ENCODE assay signal across 26 cellular contexts in the genomic region with DNA sequence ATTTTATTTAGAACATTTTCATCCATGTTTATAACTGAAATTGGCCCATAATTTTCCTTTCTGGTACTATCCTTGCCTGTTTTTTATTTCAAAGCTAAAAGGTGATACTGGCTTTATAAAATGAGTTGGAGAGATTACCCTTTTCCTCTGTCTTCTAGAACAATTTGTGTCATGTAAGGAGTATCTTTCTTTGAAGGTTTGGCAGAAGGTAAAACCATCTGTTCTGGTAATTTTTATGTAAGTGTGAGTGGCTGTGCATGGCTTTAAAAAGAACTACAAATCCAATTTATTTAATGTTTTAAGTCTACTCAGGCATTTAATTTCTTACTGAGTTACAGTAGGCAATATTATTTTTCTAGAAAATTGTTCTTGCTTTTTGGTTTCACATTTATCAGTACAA. TPM values are rescaled to one million over a fixed set of nuclear protein-coding genes. Genes with fewer than 3 reads are reported as not detected.
A peak's percentile ranks its signal among the peaks of the same experiment; 100 is the strongest.
DNase-seq lines count a peak whose midpoint lies in the region; ATAC-seq lines count a peak whose summit lies in the region.
"Had no signal": no experiment of that assay in that cellular context is flagged by ENCODE, and none has a peak within 500 bp of the region (broad histone marks: within the 10 kb centered on the region; RNA-seq: fewer than 3 reads in every experiment).

No MANE protein-coding gene starts in this region.

- intact Hi-C loops in activated T-helper 1 cell treated with anti-CD3 and anti-CD28 coated beads, Interleukin-12 subunit alpha, Interleukin-12 subunit beta, Interleukin-2, Interleukin-4 antibody, amounts not matched to agents 30 ng/mL and 10 ng/mL and 1 ng/mL, durations not matched to agents 14 hours and 24 hours and 36 hours (cut with micrococcal nuclease) = no loop called here

- in situ Hi-C loops in G401 (cut with HindIII; ENCODE audit: low sequenced_read_pairs) = no loop called here

- H3K4me3 Mint-ChIP-seq in activated T-helper 1 cell treated with anti-CD3 and anti-CD28 coated beads, Interleukin-12 subunit alpha, Interleukin-12 subunit beta, Interleukin-2, Interleukin-4 antibody, amounts not matched to agents 30 ng/mL and 10 ng/mL and 1 ng/mL, durations not matched to agents 14 hours and 24 hours and 36 hours = no peak overlapping the region
- H3K4me3 Mint-ChIP-seq in stimulated activated naive CD8-positive, alpha-beta T cell treated with anti-CD3 and anti-CD28 coated beads, Interleukin-15, amount 100 ng/mL, for 72 hours = no peak overlapping the region
- H3K4me3 Mint-ChIP-seq: H9 had no signal

- H3K9me3 Mint-ChIP-seq in activated T-helper 1 cell treated with anti-CD3 and anti-CD28 coated beads, Interleukin-12 subunit alpha, Interleukin-12 subunit beta, Interleukin-2, Interleukin-4 antibody, amounts not matched to agents 30 ng/mL and 10 ng/mL and 1 ng/mL, durations not matched to agents 14 hours and 24 hours and 36 hours = no peaks in the 10 kb centered on the region
- peaks cover 7 to 14% of the 10 kb centered on the region in 2 donors for H3K9me3 Mint-ChIP-seq in stimulated activated naive CD8-positive, alpha-beta T cell treated with anti-CD3 and anti-CD28 coated beads, Interleukin-15, amount 100 ng/mL, for 72 hours

- peak; percentile 95 for DNase-seq in G401 (ENCODE audit: low spot score)
- peak; percentile 55 for DNase-seq in NCI-H82 (lab: John Stamatoyannopoulos, UW)
- DNase-seq in cerebellar cortex (ENCODE audit: low spot score) = peak; percentile 94
- peak; percentile 64 for DNase-seq in superior temporal gyrus (ENCODE audit: extremely low spot score)
- no peak for DNase-seq in cortex of kidney (lab: John Stamatoyannopoulos, UW)
- no peak for DNase-seq in activated T-helper 1 cell treated with anti-CD3 and anti-CD28 coated beads, Interleukin-12 subunit alpha, Interleukin-12 subunit beta, Interleukin-2, Interleukin-4 antibody, amounts not matched to agents 30 ng/mL and 10 ng/mL and 1 ng/mL, durations not matched to agents 14 hours and 24 hours and 36 hours (ENCODE audit: low spot score)
- no peak for DNase-seq in stimulated activated naive CD8-positive, alpha-beta T cell treated with anti-CD3 and anti-CD28 coated beads, Interleukin-15, amount 100 ng/mL, for 72 hours
- DNase-seq: DMS53; GM23248; H9; Kasumi-1; MV-4-11; NCI-H1105; NCI-H1436 treated with DMSO at 0.1 percent for 48 hours; NCI-H187 treated with DMSO at 0.1 percent for 48 hours; NCI-H2107; NCI-H748 treated with DMSO at 0.1 percent for 48 hours; NK-92 treated with Interleukin-12 subunit alpha and Interleukin-12 subunit beta, amount 100 ng/mL, for 24 hours; PC-3 had no signal

- H3K27me3 Mint-ChIP-seq in activated T-helper 1 cell treated with anti-CD3 and anti-CD28 coated beads, Interleukin-12 subunit alpha, Interleukin-12 subunit beta, Interleukin-2, Interleukin-4 antibody, amounts not matched to agents 30 ng/mL and 10 ng/mL and 1 ng/mL, durations not matched to agents 14 hours and 24 hours and 36 hours (ENCODE audit: insufficient read depth) = peaks cover 3% of the 10 kb centered on the region
- peaks cover 28% of the 10 kb centered on the region for H3K27me3 Mint-ChIP-seq in stimulated activated naive CD8-positive, alpha-beta T cell treated with anti-CD3 and anti-CD28 coated beads, Interleukin-15, amount 100 ng/mL, for 72 hours

- H3K36me3 Mint-ChIP-seq in activated T-helper 1 cell treated with anti-CD3 and anti-CD28 coated beads, Interleukin-12 subunit alpha, Interleukin-12 subunit beta, Interleukin-2, Interleukin-4 antibody, amounts not matched to agents 30 ng/mL and 10 ng/mL and 1 ng/mL, durations not matched to agents 14 hours and 24 hours and 36 hours (ENCODE audit: low read depth) = no peaks in the 10 kb centered on the region

- H3K27ac Mint-ChIP-seq in activated T-helper 1 cell treated with anti-CD3 and anti-CD28 coated beads, Interleukin-12 subunit alpha, Interleukin-12 subunit beta, Interleukin-2, Interleukin-4 antibody, amounts not matched to agents 30 ng/mL and 10 ng/mL and 1 ng/mL, durations not matched to agents 14 hours and 24 hours and 36 hours = no peak overlapping the region
- no peak overlapping the region for H3K27ac Mint-ChIP-seq in stimulated activated naive CD8-positive, alpha-beta T cell treated with anti-CD3 and anti-CD28 coated beads, Interleukin-15, amount 100 ng/mL, for 72 hours
- H3K27ac Mint-ChIP-seq: H9 had no signal

- no peak for ATAC-seq in stimulated activated naive CD8-positive, alpha-beta T cell treated with anti-CD3 and anti-CD28 coated beads, Interleukin-15, amount 100 ng/mL, for 72 hours
- ATAC-seq: HepG2, PC-3, SK-N-SH treated with all-trans-retinoic acid at 6 μM for 48 hours had no signal

- no peaks in the 10 kb centered on the region for H3K4me1 Mint-ChIP-seq in activated T-helper 1 cell treated with anti-CD3 and anti-CD28 coated beads, Interleukin-12 subunit alpha, Interleukin-12 subunit beta, Interleukin-2, Interleukin-4 antibody, amounts not matched to agents 30 ng/mL and 10 ng/mL and 1 ng/mL, durations not matched to agents 14 hours and 24 hours and 36 hours (ENCODE audit: low read depth)
- H3K4me1 Mint-ChIP-seq in stimulated activated naive CD8-positive, alpha-beta T cell treated with anti-CD3 and anti-CD28 coated beads, Interleukin-15, amount 100 ng/mL, for 72 hours = no peaks in the 10 kb centered on the region
- H3K4me1 Mint-ChIP-seq: H9 had no signal

RNA-seq across cellular contexts. Expression of a gene that starts 7.7 kb away (rescaled TPM):
- not detected in 2 replicates for total RNA-seq in G401 (2014; rRNA removed; shearing (Covaris generic))
- total RNA-seq in activated T-helper 1 cell treated with anti-CD3 and anti-CD28 coated beads, Interleukin-12 subunit alpha, Interleukin-12 subunit beta, Interleukin-2, Interleukin-4 antibody, amounts not matched to agents 30 ng/mL and 10 ng/mL and 1 ng/mL, durations not matched to agents 14 hours and 24 hours and 36 hours = not detected in 2 replicates
- total RNA-seq: A172, Daoy, GM23248, H9, HepG2, HT1080, M059J, NCI-H460, PC-3 had no signal

RNA-seq across cellular contexts. Expression of a gene that starts 24.6 kb away (rescaled TPM):
- total RNA-seq in G401 (2014; rRNA removed; shearing (Covaris generic)) = 0.18 TPM in 1 of 2 replicates, not detected in the other
- total RNA-seq in activated T-helper 1 cell treated with anti-CD3 and anti-CD28 coated beads, Interleukin-12 subunit alpha, Interleukin-12 subunit beta, Interleukin-2, Interleukin-4 antibody, amounts not matched to agents 30 ng/mL and 10 ng/mL and 1 ng/mL, durations not matched to agents 14 hours and 24 hours and 36 hours = not detected in 2 replicates
- total RNA-seq: Daoy, HepG2, HT1080, M059J, NCI-H460, PC-3 had no signal

Comparison
In these comparisons a context has a peak if more than half of its experiments do, and no peak if none do; other contexts are left out.
1. DNase-seq: peak in G401 (single experiment), NCI-H82 (single experiment), cerebellar cortex (single experiment) and superior temporal gyrus (single experiment); none in cortex of kidney (single experiment), activated T-helper 1 cell treated with anti-CD3 and anti-CD28 coated beads, Interleukin-12 subunit alpha, Interleukin-12 subunit beta, Interleukin-2, Interleukin-4 antibody, amounts not matched to agents 30 ng/mL and 10 ng/mL and 1 ng/mL, durations not matched to agents 14 hours and 24 hours and 36 hours (single experiment) and stimulated activated naive CD8-positive, alpha-beta T cell treated with anti-CD3 and anti-CD28 coated beads, Interleukin-15, amount 100 ng/mL, for 72 hours (0 of 2).